Comparison of ENCODE assay signal across 18 cellular contexts in genomic region chr12:32944195-32944594, GRCh38. TPM values are rescaled to one million over a fixed set of nuclear protein-coding genes. Genes with fewer than 3 reads are reported as not detected.
"Had no signal": no experiment of that assay in that cellular context is flagged by ENCODE, and none has a peak within 500 bp of the region (broad histone marks: within the 10 kb centered on the region; RNA-seq: fewer than 3 reads in every experiment).

No MANE protein-coding gene starts in this region.

- DNase-seq: activated B cell treated with CpG ODN at 0.5 μM for 24 hours; activated CD4-positive, alpha-beta memory T cell treated with anti-CD3 and anti-CD28 coated beads, Interleukin-2, amount 10 ng/mL, durations not matched to agents 7 days and 5 days; activated CD4-positive, alpha-beta T cell treated with anti-CD3 and anti-CD28 coated beads for 4 hours; activated CD8-positive, alpha-beta memory T cell treated with anti-CD3 and anti-CD28 coated beads, Interleukin-2, amount 10 ng/mL, durations not matched to agents 7 days and 5 days; activated naive CD4-positive, alpha-beta T cell; activated naive CD8-positive, alpha-beta T cell treated with anti-CD3 and anti-CD28 coated beads for 36 hours; amniotic stem cell; heart right ventricle; immature natural killer cell; mesendoderm; natural killer cell; stimulated activated CD4-positive, alpha-beta T cell treated with anti-CD3 and anti-CD28 coated beads, Interleukin-4, amount 100 ng/mL, for 24 hours; testis; upper lobe of left lung had no signal

- H3K4me1 Mint-ChIP-seq: activated B cell treated with CpG ODN at 0.5 μM for 24 hours; activated CD4-positive, alpha-beta memory T cell treated with anti-CD3 and anti-CD28 coated beads, Interleukin-2, amount 10 ng/mL, durations not matched to agents 7 days and 5 days; activated CD8-positive, alpha-beta memory T cell treated with anti-CD3 and anti-CD28 coated beads, Interleukin-2, amount 10 ng/mL, durations not matched to agents 7 days and 5 days; activated naive CD8-positive, alpha-beta T cell treated with anti-CD3 and anti-CD28 coated beads for 36 hours; activated T-helper 17 cell treated with anti-CD3 and anti-CD28 coated beads, Interleukin-2, amount 50 U/mL, for 72 hours; immature natural killer cell; natural killer cell; stimulated activated effector memory CD8-positive, alpha-beta T cell treated with anti-CD3 and anti-CD28 coated beads, Interleukin-12 subunit alpha, Interleukin-12 subunit beta, amount 100 ng/mL, for 72 hours had no signal

- ATAC-seq: activated CD8-positive, alpha-beta memory T cell treated with anti-CD3 and anti-CD28 coated beads, Interleukin-2, amount 10 ng/mL, durations not matched to agents 7 days and 5 days; activated T-helper 17 cell treated with anti-CD3 and anti-CD28 coated beads, Interleukin-2, amount 50 U/mL, for 72 hours; heart right ventricle; natural killer cell; sciatic nerve; stimulated activated effector memory CD8-positive, alpha-beta T cell treated with anti-CD3 and anti-CD28 coated beads, Interleukin-12 subunit alpha, Interleukin-12 subunit beta, amount 100 ng/mL, for 72 hours had no signal

- H3K27me3 Mint-ChIP-seq: activated CD4-positive, alpha-beta memory T cell treated with anti-CD3 and anti-CD28 coated beads, Interleukin-2, amount 10 ng/mL, durations not matched to agents 7 days and 5 days; activated CD8-positive, alpha-beta memory T cell treated with anti-CD3 and anti-CD28 coated beads, Interleukin-2, amount 10 ng/mL, durations not matched to agents 7 days and 5 days; activated naive CD8-positive, alpha-beta T cell treated with anti-CD3 and anti-CD28 coated beads for 36 hours; activated T-helper 17 cell treated with anti-CD3 and anti-CD28 coated beads, Interleukin-2, amount 50 U/mL, for 72 hours had no signal

- H3K4me3 ChIP-seq: heart right ventricle, testis, upper lobe of left lung had no signal

- H3K36me3 ChIP-seq: heart right ventricle, upper lobe of left lung had no signal

- H3K36me3 Mint-ChIP-seq: activated CD8-positive, alpha-beta memory T cell treated with anti-CD3 and anti-CD28 coated beads, Interleukin-2, amount 10 ng/mL, durations not matched to agents 7 days and 5 days; activated naive CD8-positive, alpha-beta T cell treated with anti-CD3 and anti-CD28 coated beads for 36 hours; immature natural killer cell; natural killer cell; stimulated activated effector memory CD8-positive, alpha-beta T cell treated with anti-CD3 and anti-CD28 coated beads, Interleukin-12 subunit alpha, Interleukin-12 subunit beta, amount 100 ng/mL, for 72 hours had no signal

- H3K9me3 ChIP-seq: heart right ventricle, testis, upper lobe of left lung had no signal

- H3K27ac ChIP-seq: heart right ventricle, testis, upper lobe of left lung had no signal

- H3K4me1 ChIP-seq: heart right ventricle, testis, upper lobe of left lung had no signal

- H3K9me3 Mint-ChIP-seq: activated B cell treated with CpG ODN at 0.5 μM for 24 hours; activated CD4-positive, alpha-beta memory T cell treated with anti-CD3 and anti-CD28 coated beads, Interleukin-2, amount 10 ng/mL, durations not matched to agents 7 days and 5 days; activated naive CD8-positive, alpha-beta T cell treated with anti-CD3 and anti-CD28 coated beads for 36 hours; activated T-helper 17 cell treated with anti-CD3 and anti-CD28 coated beads, Interleukin-2, amount 50 U/mL, for 72 hours; immature natural killer cell; natural killer cell; stimulated activated effector memory CD8-positive, alpha-beta T cell treated with anti-CD3 and anti-CD28 coated beads, Interleukin-12 subunit alpha, Interleukin-12 subunit beta, amount 100 ng/mL, for 72 hours; T-helper 2 cell treated with Interferon-gamma antibody and Interleukin-4, amounts not matched to agents 5 μg/mL and 100 μg/mL, for 36 hours had no signal

- H3K4me3 Mint-ChIP-seq: activated B cell treated with CpG ODN at 0.5 μM for 24 hours; activated CD4-positive, alpha-beta memory T cell treated with anti-CD3 and anti-CD28 coated beads, Interleukin-2, amount 10 ng/mL, durations not matched to agents 7 days and 5 days; activated CD8-positive, alpha-beta memory T cell treated with anti-CD3 and anti-CD28 coated beads, Interleukin-2, amount 10 ng/mL, durations not matched to agents 7 days and 5 days; activated naive CD8-positive, alpha-beta T cell treated with anti-CD3 and anti-CD28 coated beads for 36 hours; activated T-helper 17 cell treated with anti-CD3 and anti-CD28 coated beads, Interleukin-2, amount 50 U/mL, for 72 hours; immature natural killer cell; natural killer cell; stimulated activated effector memory CD8-positive, alpha-beta T cell treated with anti-CD3 and anti-CD28 coated beads, Interleukin-12 subunit alpha, Interleukin-12 subunit beta, amount 100 ng/mL, for 72 hours; T-helper 2 cell treated with Interferon-gamma antibody and Interleukin-4, amounts not matched to agents 5 μg/mL and 100 μg/mL, for 36 hours had no signal

- H3K27ac Mint-ChIP-seq: activated B cell treated with CpG ODN at 0.5 μM for 24 hours; activated CD4-positive, alpha-beta memory T cell treated with anti-CD3 and anti-CD28 coated beads, Interleukin-2, amount 10 ng/mL, durations not matched to agents 7 days and 5 days; activated CD8-positive, alpha-beta memory T cell treated with anti-CD3 and anti-CD28 coated beads, Interleukin-2, amount 10 ng/mL, durations not matched to agents 7 days and 5 days; activated naive CD8-positive, alpha-beta T cell treated with anti-CD3 and anti-CD28 coated beads for 36 hours; activated T-helper 17 cell treated with anti-CD3 and anti-CD28 coated beads, Interleukin-2, amount 50 U/mL, for 72 hours; immature natural killer cell; natural killer cell; stimulated activated effector memory CD8-positive, alpha-beta T cell treated with anti-CD3 and anti-CD28 coated beads, Interleukin-12 subunit alpha, Interleukin-12 subunit beta, amount 100 ng/mL, for 72 hours; T-helper 2 cell treated with Interferon-gamma antibody and Interleukin-4, amounts not matched to agents 5 μg/mL and 100 μg/mL, for 36 hours had no signal

- H3K27me3 ChIP-seq: heart right ventricle, testis, upper lobe of left lung had no signal

RNA-seq across cellular contexts. Expression of gene PKP2, which starts 47.6 kb away (rescaled TPM):
- total RNA-seq: activated B cell treated with CpG ODN at 0.5 μM for 24 hours; activated CD4-positive, alpha-beta memory T cell treated with anti-CD3 and anti-CD28 coated beads, Interleukin-2, amount 10 ng/mL, durations not matched to agents 7 days and 5 days; activated CD8-positive, alpha-beta memory T cell treated with anti-CD3 and anti-CD28 coated beads, Interleukin-2, amount 10 ng/mL, durations not matched to agents 7 days and 5 days; activated T-helper 17 cell treated with anti-CD3 and anti-CD28 coated beads, Interleukin-2, amount 50 U/mL, for 72 hours had no signal
